8 cellular contexts compared by ENCODE assay signal in genomic region chr16:85173077-85173980, GRCh38.
DNase-seq lines count a peak whose midpoint lies in the region; ATAC-seq and TF ChIP-seq lines count a peak whose summit lies in the region.

No MANE protein-coding gene starts in this region.

- peak overlapping the region; percentile 83 to 94 for H4K8ac ChIP-seq in IMR-90 (ENCODE audit: low read depth in 2 of 2, low read length in 2 of 2)

- peak overlapping the region; percentile 100 for H3K23ac ChIP-seq in IMR-90 (ENCODE audit: low read depth, low read length)

- peak overlapping the region; percentile 97 for H2AK9ac ChIP-seq in IMR-90 (replicated peaks; ENCODE audit: low read depth, low read length, poor library complexity)

- peaks cover 9% of the 10 kb centered on the region for H3K9me1 ChIP-seq in IMR-90 (ENCODE audit: insufficient read depth, low read length)

- H4K91ac ChIP-seq in IMR-90 (ENCODE audit: insufficient read depth, low read depth, low read length), result peak overlapping the region; percentile 96

- TF ChIP-seq POLR2A in IMR-90 (IDR thresholded peaks at IDR 0.05; ENCODE audit: low read depth, low read length), result peak; percentile 44

- H2BK120ac ChIP-seq in IMR-90 (ENCODE audit: low read depth, low read length), result peak overlapping the region; percentile 93

- H3K27me3 ChIP-seq in IMR-90 (ENCODE audit: control insufficient read depth, insufficient read depth, low read length), result no peaks in the 10 kb centered on the region

- peak overlapping the region; percentile 84 for H3K9ac ChIP-seq in IMR-90 (ENCODE audit: low read depth, low read length)

- H3K4me1 ChIP-seq in IMR-90 (ENCODE audit: control insufficient read depth, insufficient read depth, low read length), result peaks cover 46% of the 10 kb centered on the region
- peaks cover 50% of the 10 kb centered on the region for H3K4me1 ChIP-seq in mesodermal cell (ENCODE audit: control insufficient read depth, insufficient read depth, low read length, poor library complexity, severe bottlenecking)

- CTCF ChIA-PET in IMR-90 (lab: Yijun Ruan, JAX), result interaction anchor here (0.5 to 3.2 kb wide), 11 partner anchors 11 to 436 kb away, joined by 3 to 13 read pairs (median 4); partner anchors contain the start of gene CIBAR2

- in situ Hi-C loops in ACHN (cut with HindIII; ENCODE audit: low pct_ligation_motif_present, low pct_unique_long_range_greater_than_20kb, low sequenced_read_pairs), result no loop called here
- in situ Hi-C loops in IMR-90 (cut with MboI; ENCODE audit: low sequenced_read_pairs), result no loop called here

- H2BK5ac ChIP-seq in IMR-90 (ENCODE audit: low read depth, low read length, poor library complexity, severe bottlenecking), result peak overlapping the region; percentile 88

- H3K9me3 ChIP-seq in IMR-90 (ENCODE audit: control insufficient read depth, insufficient read depth, low read length), result no peaks in the 10 kb centered on the region
- H3K9me3 ChIP-seq in mesodermal cell (ENCODE audit: control insufficient read depth, low read length), result no peaks in the 10 kb centered on the region

- intact Hi-C loops in IMR-90 (cut with micrococcal nuclease), result loop anchor here (1.0 to 5.0 kb wide), 4 partner anchors 31 to 63 kb away; no protein-coding TSS in a partner anchor

- BruUV-seq in IMR-90 (replicated peaks; lab: Mats Ljungman, UMichigan), result no TSS peak

- POLR2A ChIA-PET in IMR-90 (lab: Charles Lee; ENCODE audit: unreplicated experiment), result no interaction called here

- H3K36me3 ChIP-seq in IMR-90 (ENCODE audit: control insufficient read depth, insufficient read depth, low read length) (peaks cover 10% of the 10 kb centered on the region; the same call in 1 of the 2 replicates), mesodermal cell (ENCODE audit: control insufficient read depth, insufficient read depth, low read length) (peaks cover 21% of the 10 kb centered on the region)

- H2AFZ ChIP-seq in IMR-90 (replicated peaks; ENCODE audit: low read length, poor library complexity), result peak overlapping the region; percentile 85

- H3K4ac ChIP-seq in IMR-90 (ENCODE audit: low read depth, low read length), result peak overlapping the region; percentile 89

- peak overlapping the region; percentile 99 for H3K14ac ChIP-seq in IMR-90 (replicated peaks; ENCODE audit: low read depth, low read length)

- dilution Hi-C loops in IMR-90 (cut with HindIII; ENCODE audit: low sequenced_read_pairs, unreplicated experiment), result no loop called here

- DNase-seq in ACHN, result peak; percentile 19
- peak; percentile 97 for DNase-seq in IMR-90
- peak; percentile 55 for DNase-seq in cerebellar cortex (ENCODE audit: low spot score)
- no peak for DNase-seq in NOMO-1 treated with dmso at 0.1 percent for 144 hours (lab: John Stamatoyannopoulos, UW; ENCODE audit: unreplicated experiment)

- peaks cover 3 to 79% of the 10 kb centered on the region in 2 experiments; a peak in 3 of 4 replicates for H3K79me1 ChIP-seq in IMR-90 (ENCODE audit: low read depth in 1 of 2, low read length in 2 of 2)

- H3K4me2 ChIP-seq in IMR-90 (ENCODE audit: low read depth, low read length), result peak overlapping the region; percentile 85

- H2BK20ac ChIP-seq in IMR-90 (ENCODE audit: low read depth, low read length), result peak overlapping the region; percentile 93

- H4K20me1 ChIP-seq in IMR-90 (ENCODE audit: insufficient read depth, low read length), result peaks cover 53% of the 10 kb centered on the region

- TF ChIP-seq RAD21 in IMR-90 (IDR thresholded peaks at IDR 0.05; ENCODE audit: low read length), result peak; percentile 58

- ATAC-seq in IMR-90 (ENCODE audit: low read depth) (peak; percentile 10), HG02852 (IDR thresholded peaks at IDR 0.05; ENCODE audit: unreplicated experiment) (no peak), GM18498 (IDR thresholded peaks at IDR 0.05; ENCODE audit: unreplicated experiment) (no peak), HG03159 (IDR thresholded peaks at IDR 0.05; ENCODE audit: unreplicated experiment) (no peak)

- whole genome bisulfite sequencing in IMR-90 (ENCODE audit: extremely low coverage in 2 of 2, insufficient read length in 1 of 2), 2 experiments, result 0% methylated on average over 7 of the region's 15 CpGs; no CpG with 5 or more reads in 1 of the 2 experiments
- 69 to 83% methylated on average over 8 to 11 of the region's 15 CpGs for WGBS in mesodermal cell (ENCODE audit: insufficient coverage in 2 of 2), 2 experiments

- H3K4me3 ChIP-seq in IMR-90 (ENCODE audit: insufficient read depth, low read depth, low read length) (peak overlapping the region; percentile 51), mesodermal cell (ENCODE audit: extremely low read depth, insufficient read depth, low read length, poor library complexity, severe bottlenecking) (peak overlapping the region; percentile 48)

- peak overlapping the region; percentile 77 for H3K56ac ChIP-seq in IMR-90 (ENCODE audit: extremely low read depth, insufficient read depth, low read length)

- peak overlapping the region; percentile 99 for H2AK5ac ChIP-seq in IMR-90 (ENCODE audit: low read depth, low read length)

- H3K27ac ChIP-seq in IMR-90 (ENCODE audit: insufficient read depth, low read length), result peak overlapping the region; percentile 81
- H3K27ac ChIP-seq in mesodermal cell (ENCODE audit: low read depth, low read length, severe bottlenecking), result peak overlapping the region; percentile 97

- peak; percentile 54 for TF ChIP-seq CTCF in IMR-90 (conservative IDR thresholded peaks at IDR 0.05; ENCODE audit: low read depth, low read length)

- H2BK15ac ChIP-seq in IMR-90 (ENCODE audit: low read depth, low read length), result peak overlapping the region; percentile 75; the same call in 2 of the 3 replicates

- peak overlapping the region; percentile 39 for H4K5ac ChIP-seq in IMR-90 (ENCODE audit: low read depth, low read length)

- H3K18ac ChIP-seq in IMR-90 (ENCODE audit: low read depth, low read length), result peak overlapping the region; percentile 56

TF ChIP-seq in IMR-90, 13 proteins besides CTCF, POLR2A, EP300 and RAD21:
- TF ChIP-seq, protein P1, sequence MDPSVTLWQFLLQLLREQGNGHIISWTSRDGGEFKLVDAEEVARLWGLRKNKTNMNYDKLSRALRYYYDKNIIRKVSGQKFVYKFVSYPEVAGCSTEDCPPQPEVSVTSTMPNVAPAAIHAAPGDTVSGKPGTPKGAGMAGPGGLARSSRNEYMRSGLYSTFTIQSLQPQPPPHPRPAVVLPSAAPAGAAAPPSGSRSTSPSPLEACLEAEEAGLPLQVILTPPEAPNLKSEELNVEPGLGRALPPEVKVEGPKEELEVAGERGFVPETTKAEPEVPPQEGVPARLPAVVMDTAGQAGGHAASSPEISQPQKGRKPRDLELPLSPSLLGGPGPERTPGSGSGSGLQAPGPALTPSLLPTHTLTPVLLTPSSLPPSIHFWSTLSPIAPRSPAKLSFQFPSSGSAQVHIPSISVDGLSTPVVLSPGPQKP (IDR thresholded peaks at IDR 0.05; ENCODE audit: borderline replicate concordance, low read depth, low read length), result no peak
- TF ChIP-seq CHD1 (IDR thresholded peaks at IDR 0.05; ENCODE audit: low read depth, low read length) (no peak), SMC3 (IDR thresholded peaks at IDR 0.05; ENCODE audit: low read depth, low read length) (peak; percentile 36), RFX5 (IDR thresholded peaks at IDR 0.05; ENCODE audit: low read depth, low read length) (no peak), MAZ (IDR thresholded peaks at IDR 0.05; ENCODE audit: borderline replicate concordance, low read depth, low read length) (no peak; the same call in 1 of the 2 replicates), FOS (IDR thresholded peaks at IDR 0.05; ENCODE audit: low read depth, low read length) (peak; percentile 78), MXI1 (IDR thresholded peaks at IDR 0.05; ENCODE audit: borderline replicate concordance, low read depth, low read length) (peak; percentile 16; the same call in 1 of the 2 replicates), NFE2L2 (IDR thresholded peaks at IDR 0.05; ENCODE audit: low read depth, low read length) (no peak), BHLHE40 (IDR thresholded peaks at IDR 0.05; ENCODE audit: low read depth, low read length) (peak; percentile 67), MAFK (IDR thresholded peaks at IDR 0.05; ENCODE audit: low read depth, low read length) (no peak), CEBPB (IDR thresholded peaks at IDR 0.05; ENCODE audit: low read depth, low read length) (peak; percentile 97), RCOR1 (IDR thresholded peaks at IDR 0.05; ENCODE audit: insufficient replicate concordance, low read length) (no peak)
- TF ChIP-seq, protein P2, sequence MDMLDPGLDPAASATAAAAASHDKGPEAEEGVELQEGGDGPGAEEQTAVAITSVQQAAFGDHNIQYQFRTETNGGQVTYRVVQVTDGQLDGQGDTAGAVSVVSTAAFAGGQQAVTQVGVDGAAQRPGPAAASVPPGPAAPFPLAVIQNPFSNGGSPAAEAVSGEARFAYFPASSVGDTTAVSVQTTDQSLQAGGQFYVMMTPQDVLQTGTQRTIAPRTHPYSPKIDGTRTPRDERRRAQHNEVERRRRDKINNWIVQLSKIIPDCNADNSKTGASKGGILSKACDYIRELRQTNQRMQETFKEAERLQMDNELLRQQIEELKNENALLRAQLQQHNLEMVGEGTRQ (IDR thresholded peaks at IDR 0.05; ENCODE audit: low read depth, low read length), result peak; percentile 18; the same call in 1 of the 2 replicates
